ENCODE assay signal across 9 cellular contexts in the genomic region with DNA sequence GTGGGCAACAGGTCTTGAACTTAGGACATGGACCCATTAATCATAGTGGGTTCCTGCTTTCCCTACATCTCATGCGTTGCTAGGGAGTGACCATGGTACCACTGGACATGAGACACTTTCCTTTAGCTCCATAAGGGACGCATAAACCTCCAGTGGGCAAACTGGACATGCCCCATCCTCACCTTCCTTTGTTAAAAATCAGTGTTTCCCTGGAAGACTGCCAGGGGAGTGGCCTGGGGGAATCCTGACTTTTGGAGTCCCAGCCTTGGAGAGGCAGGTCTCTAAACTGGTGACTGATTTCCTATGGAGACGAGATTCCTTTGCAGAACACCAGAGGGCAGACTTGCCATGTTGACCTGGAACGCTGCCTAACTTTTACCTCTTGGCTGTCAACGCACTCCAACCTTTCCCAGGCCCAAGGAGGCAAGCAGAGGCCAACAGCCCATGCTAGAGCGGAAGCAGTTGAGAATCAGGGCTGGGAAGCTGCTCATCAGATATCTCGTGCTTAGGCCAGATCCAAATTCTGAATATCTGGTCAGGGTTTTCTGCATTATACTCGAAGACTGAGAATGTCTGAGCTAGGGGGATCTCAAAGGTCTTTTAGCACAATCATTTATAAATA. TPM values are rescaled to one million over a fixed set of nuclear protein-coding genes. Genes with fewer than 3 reads are reported as not detected.
A peak's percentile ranks its signal among the peaks of the same experiment; 100 is the strongest.
DNase-seq lines count a peak whose midpoint lies in the region; ATAC-seq and TF ChIP-seq lines count a peak whose summit lies in the region.
"Had no signal": no experiment of that assay in that cellular context is flagged by ENCODE, and none has a peak within 500 bp of the region (broad histone marks: within the 10 kb centered on the region; RNA-seq: fewer than 3 reads in every experiment).

No MANE protein-coding gene starts in this region.

- TF ChIP-seq CTCF in PC-3 (conservative IDR thresholded peaks at IDR 0.05; ENCODE audit: low read depth, low read length) (peak; percentile 88), uterus (IDR thresholded peaks at IDR 0.05) (peak; percentile 68 to 75 (median 71))

- no peak for ATAC-seq in activated CD4-positive, CD25-positive, alpha-beta regulatory T cell treated with anti-CD3 and anti-CD28 coated beads, Interleukin-2, amount 50 U/mL, for 24 hours
- peak; percentile 82 for ATAC-seq in PC-3
- ATAC-seq in activated T-helper 17 cell treated with anti-CD3 and anti-CD28 coated beads, Interleukin-2, amount 50 U/mL, for 72 hours (replicated peaks) = peak; percentile 51

- H3K9ac ChIP-seq in PC-3 (ENCODE audit: low read length) = no peak overlapping the region

- no peaks in the 10 kb centered on the region for H3K27me3 ChIP-seq in PC-3 (ENCODE audit: low read length)
- no peaks in the 10 kb centered on the region for H3K27me3 ChIP-seq in uterus

- no peak for TF ChIP-seq POLR2A in uterus (IDR thresholded peaks at IDR 0.05)

- intact Hi-C loops in PC-3 (cut with micrococcal nuclease) (loop anchor here (1.0 to 2.0 kb wide), 3 partner anchors 88 to 189 kb away; no protein-coding TSS in a partner anchor), uterus (cut with DNase I; ENCODE audit: low total_unique reads) (loop anchor here (5.0 kb wide), 1 partner anchor 98 kb away; no protein-coding TSS in a partner anchor)

- H3K27me3 Mint-ChIP-seq in activated T-helper 17 cell treated with anti-CD3 and anti-CD28 coated beads, Interleukin-2, amount 50 U/mL, for 72 hours = no peaks in the 10 kb centered on the region

- no peaks in the 10 kb centered on the region for H3F3A ChIP-seq in PC-3 (ENCODE audit: low read length, unreplicated experiment)

- no TSS peak for BruUV-seq in PC-3 (replicated peaks; lab: Mats Ljungman, UMichigan)

- H3K9me2 ChIP-seq in PC-3 (replicated peaks; ENCODE audit: low read length) = no peaks in the 10 kb centered on the region

- H3K4me1 Mint-ChIP-seq in activated T-helper 17 cell treated with anti-CD3 and anti-CD28 coated beads, Interleukin-2, amount 50 U/mL, for 72 hours = peaks cover 19% of the 10 kb centered on the region

- DNase-seq in activated CD4-positive, CD25-positive, alpha-beta regulatory T cell treated with anti-CD3 and anti-CD28 coated beads, Interleukin-2, amount 50 U/mL, for 16 hours (ENCODE audit: low read depth, low spot score) = peak; percentile 12
- DNase-seq in HK-2 (ENCODE audit: unreplicated experiment) (peak; percentile 34), PC-3 (peak; percentile 79), fibroblast of the conjunctiva (ENCODE audit: low read depth) (peak; percentile 34), nucleus accumbens (lab: John Stamatoyannopoulos, UW) (peak in 38 of 56 donors; percentile 9 to 74 (median 33)), uterus (peak; percentile 56 to 66)

- H2AFZ ChIP-seq in PC-3 (ENCODE audit: low read length) = no peak overlapping the region

- H3K4me3 ChIP-seq in PC-3 (ENCODE audit: low read length) = no peak overlapping the region
- no peak overlapping the region for H3K4me3 ChIP-seq in uterus

- H3K4me2 ChIP-seq in PC-3 (ENCODE audit: low read length) = no peak overlapping the region

- CTCF ChIA-PET in PC-3 (lab: Charles Lee) = interaction anchor here (0.7 to 4.3 kb wide), 2 partner anchors 99 to 101 kb away, joined by 5 to 46 read pairs; no protein-coding TSS in a partner anchor

- H3K9me3 Mint-ChIP-seq in activated T-helper 17 cell treated with anti-CD3 and anti-CD28 coated beads, Interleukin-2, amount 50 U/mL, for 72 hours = no peaks in the 10 kb centered on the region

- POLR2A ChIA-PET in PC-3 (lab: Charles Lee; ENCODE audit: unreplicated experiment) = interaction anchor here (0.6 kb wide), 1 partner anchor 23 kb away, joined by 3 read pairs; no protein-coding TSS in a partner anchor

- peak overlapping the region; percentile 7 for H3K4me3 Mint-ChIP-seq in activated T-helper 17 cell treated with anti-CD3 and anti-CD28 coated beads, Interleukin-2, amount 50 U/mL, for 72 hours

- H3K36me3 Mint-ChIP-seq in activated T-helper 17 cell treated with anti-CD3 and anti-CD28 coated beads, Interleukin-2, amount 50 U/mL, for 72 hours (ENCODE audit: low read depth) = peaks cover 6% of the 10 kb centered on the region

- H3K36me3 ChIP-seq in PC-3 (ENCODE audit: low read depth, low read length) = no peaks in the 10 kb centered on the region
- no peaks in the 10 kb centered on the region for H3K36me3 ChIP-seq in uterus

- H3K4me1 ChIP-seq in PC-3 (ENCODE audit: insufficient read depth, low read length) = no peaks in the 10 kb centered on the region
- no peaks in the 10 kb centered on the region for H3K4me1 ChIP-seq in uterus

- peak overlapping the region; percentile 23 for H3K27ac Mint-ChIP-seq in activated T-helper 17 cell treated with anti-CD3 and anti-CD28 coated beads, Interleukin-2, amount 50 U/mL, for 72 hours

- no peaks in the 10 kb centered on the region for H4K20me1 ChIP-seq in PC-3 (ENCODE audit: low read length)

- H3K9me3 ChIP-seq in PC-3 (ENCODE audit: low read length) = no peaks in the 10 kb centered on the region
- H3K9me3 ChIP-seq in uterus = no peaks in the 10 kb centered on the region

- no peaks in the 10 kb centered on the region for H3K79me2 ChIP-seq in PC-3 (ENCODE audit: low read length)

- H3K27ac ChIP-seq in PC-3 (ENCODE audit: low read length) = no peak overlapping the region
- H3K27ac ChIP-seq in uterus = peak overlapping the region in 1 of 2 donors; percentile 15

RNA-seq across cellular contexts. Expression of a gene that starts 2.6 kb away (rescaled TPM):
- not detected in 2 replicates for total RNA-seq in PC-3 (2014; rRNA removed)
- 10 to 100 TPM in 1 of 2 donors, under 1 TPM in 1; 0.99 to 17.2 TPM for total RNA-seq in activated T-helper 17 cell treated with anti-CD3 and anti-CD28 coated beads, Interleukin-2, amount 50 U/mL, for 72 hours
- under 1 TPM in 2 of 4 donors, not detected in 2; 0.06 to 0.07 TPM for total RNA-seq in uterus
- total RNA-seq: lower leg skin had no signal

RNA-seq across cellular contexts. Expression of a gene that starts 36.4 kb away (rescaled TPM):
- total RNA-seq in PC-3 (2014; rRNA removed) (72.3 and 86.9 TPM in 2 replicates), uterus (10 to 100 TPM; 23.6 to 79.7 (median 55.0) TPM)
- total RNA-seq in activated T-helper 17 cell treated with anti-CD3 and anti-CD28 coated beads, Interleukin-2, amount 50 U/mL, for 72 hours = 100 to 1,000 TPM in 1 of 2 donors, 10 to 100 TPM in 1; 42.9 to 145 TPM

Comparison
In these comparisons a context has a peak if more than half of its experiments do, and no peak if none do; other contexts are left out.
1. DNase-seq: peak in every context shown above with its lines; median percentile 79 in PC-3; 61 in uterus; 34 in HK-2; 34 in fibroblast of the conjunctiva; 33 in nucleus accumbens; 12 in activated CD4-positive, CD25-positive, alpha-beta regulatory T cell treated with anti-CD3 and anti-CD28 coated beads, Interleukin-2, amount 50 U/mL, for 16 hours.
2. ATAC-seq: peak in PC-3 (single experiment) and activated T-helper 17 cell treated with anti-CD3 and anti-CD28 coated beads, Interleukin-2, amount 50 U/mL, for 72 hours (single experiment); none in activated CD4-positive, CD25-positive, alpha-beta regulatory T cell treated with anti-CD3 and anti-CD28 coated beads, Interleukin-2, amount 50 U/mL, for 24 hours (0 of 2).